9 cellular contexts compared by ENCODE assay signal in the genomic region with DNA sequence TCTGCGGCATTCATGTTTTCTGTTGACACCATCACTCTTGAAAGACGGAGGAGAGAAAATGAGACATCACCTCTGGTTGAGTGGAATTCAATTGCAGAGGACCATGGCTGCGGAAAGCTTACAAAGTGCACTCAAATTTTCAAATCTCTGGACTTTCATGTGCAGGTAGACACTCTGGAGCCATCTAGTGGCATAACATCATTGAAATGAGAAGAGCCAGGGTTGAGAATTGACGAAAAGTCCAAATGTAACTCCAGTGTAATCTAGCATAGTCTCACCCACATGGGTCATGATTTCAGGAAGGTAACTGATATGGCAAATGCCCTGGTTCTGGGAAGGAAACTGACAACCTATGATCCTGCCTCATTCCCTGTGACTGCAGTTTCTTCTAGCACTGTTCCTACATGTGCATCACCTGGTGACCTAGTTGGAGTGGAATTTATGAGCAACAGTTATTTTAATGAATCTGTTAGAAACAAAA.
DNase-seq lines count a peak whose midpoint lies in the region; ATAC-seq, FAIRE-seq and TF ChIP-seq lines count a peak whose summit lies in the region.
"Had no signal": no experiment of that assay in that cellular context is flagged by ENCODE, and none has a peak within 500 bp of the region (broad histone marks: within the 10 kb centered on the region; RNA-seq: fewer than 3 reads in every experiment).

No MANE protein-coding gene starts in this region.

- no peak overlapping the region for H2AFZ ChIP-seq in astrocyte (ENCODE audit: low read depth, low read length)

- no peaks in the 10 kb centered on the region for H3K9me3 Mint-ChIP-seq in astrocyte (ENCODE audit: unreplicated experiment)
- H3K9me3 Mint-ChIP-seq in activated T-helper 17 cell treated with anti-CD3 and anti-CD28 coated beads, Interleukin-2, amount 50 U/mL, for 72 hours: peaks cover 5% of the 10 kb centered on the region

- H3K4me1 Mint-ChIP-seq in astrocyte (ENCODE audit: low read depth, unreplicated experiment): peaks cover 23% of the 10 kb centered on the region
- no peaks in the 10 kb centered on the region for H3K4me1 Mint-ChIP-seq in activated T-helper 17 cell treated with anti-CD3 and anti-CD28 coated beads, Interleukin-2, amount 50 U/mL, for 72 hours

- H3K27ac ChIP-seq in astrocyte (ENCODE audit: low read depth, low read length): peak overlapping the region; percentile 50
- H3K27ac ChIP-seq: BLaER1 treated with 17β-estradiol and CSF1 and Interleukin-3, amounts not matched to agents 10 nM and 100 nM had no signal

- no peaks in the 10 kb centered on the region for H3K27me3 ChIP-seq in astrocyte (ENCODE audit: insufficient read depth, low read length)
- H3K27me3 ChIP-seq: BLaER1 treated with 17β-estradiol and CSF1 and Interleukin-3, amounts not matched to agents 10 nM and 100 nM had no signal

- no peaks in the 10 kb centered on the region for H3K36me3 Mint-ChIP-seq in astrocyte (ENCODE audit: low read depth, unreplicated experiment)
- H3K36me3 Mint-ChIP-seq in activated T-helper 17 cell treated with anti-CD3 and anti-CD28 coated beads, Interleukin-2, amount 50 U/mL, for 72 hours (ENCODE audit: low read depth): no peaks in the 10 kb centered on the region

- peak overlapping the region; percentile 4 for H3K4me2 ChIP-seq in astrocyte (ENCODE audit: low read length)
- H3K4me2 ChIP-seq: BLaER1 treated with 17β-estradiol and CSF1 and Interleukin-3, amounts not matched to agents 10 nM and 100 nM had no signal

- no peak overlapping the region for H3K4me3 Mint-ChIP-seq in astrocyte (ENCODE audit: unreplicated experiment)
- H3K4me3 Mint-ChIP-seq in activated T-helper 17 cell treated with anti-CD3 and anti-CD28 coated beads, Interleukin-2, amount 50 U/mL, for 72 hours: no peak overlapping the region

- H3K9ac ChIP-seq in astrocyte (ENCODE audit: low read length): peak overlapping the region; percentile 41
- H3K9ac ChIP-seq: BLaER1 treated with 17β-estradiol and CSF1 and Interleukin-3, amounts not matched to agents 10 nM and 100 nM had no signal

- H3K27ac Mint-ChIP-seq in astrocyte (ENCODE audit: unreplicated experiment): peak overlapping the region; percentile 76
- no peak overlapping the region for H3K27ac Mint-ChIP-seq in activated T-helper 17 cell treated with anti-CD3 and anti-CD28 coated beads, Interleukin-2, amount 50 U/mL, for 72 hours

- H3K79me2 ChIP-seq in astrocyte (ENCODE audit: insufficient read depth, low read length): no peaks in the 10 kb centered on the region

- H3K9me3 ChIP-seq in astrocyte (ENCODE audit: insufficient read depth, low read depth, low read length): no peaks in the 10 kb centered on the region
- H3K9me3 ChIP-seq: BLaER1 treated with 17β-estradiol and CSF1 and Interleukin-3, amounts not matched to agents 10 nM and 100 nM had no signal

- no peaks in the 10 kb centered on the region for H4K20me1 ChIP-seq in astrocyte (ENCODE audit: insufficient read depth, low read length)
- H4K20me1 ChIP-seq: BLaER1 treated with 17β-estradiol and CSF1 and Interleukin-3, amounts not matched to agents 10 nM and 100 nM had no signal

- ATAC-seq in activated T-helper 17 cell treated with anti-CD3 and anti-CD28 coated beads, Interleukin-2, amount 50 U/mL, for 72 hours (replicated peaks): no peak

- peaks cover 11% of the 10 kb centered on the region for H3K4me1 ChIP-seq in astrocyte (ENCODE audit: insufficient read depth, low read length)
- H3K4me1 ChIP-seq: BLaER1 treated with 17β-estradiol and CSF1 and Interleukin-3, amounts not matched to agents 10 nM and 100 nM had no signal

- DNase-seq in NCI-H2081 (lab: John Stamatoyannopoulos, UW) (peak; percentile 9 to 23), NCI-H2081 treated with DMSO at 0.1 percent for 48 hours (lab: John Stamatoyannopoulos, UW) (no peak), M059J (ENCODE audit: low read depth) (peak; percentile 84), astrocyte (ENCODE audit: low read depth) (peak; percentile 84), lung microvascular endothelial cell (ENCODE audit: low read depth in 2 of 2) (peak; percentile 75 to 80), GF-D8 (lab: John Stamatoyannopoulos, UW) (no peak), KG1 (lab: John Stamatoyannopoulos, UW) (no peak)

- no peaks in the 10 kb centered on the region for H3K36me3 ChIP-seq in astrocyte (ENCODE audit: insufficient read depth, low read length)
- H3K36me3 ChIP-seq: BLaER1 treated with 17β-estradiol and CSF1 and Interleukin-3, amounts not matched to agents 10 nM and 100 nM had no signal

- FAIRE-seq in astrocyte (lab: Jason Lieb, UNC): peak; percentile 98

- peak; percentile 84 for TF ChIP-seq CTCF in astrocyte (IDR thresholded peaks at IDR 0.05; ENCODE audit: insufficient read depth, low read depth, low read length)

- no peaks in the 10 kb centered on the region for H3K27me3 Mint-ChIP-seq in astrocyte (ENCODE audit: low read depth, unreplicated experiment)
- no peaks in the 10 kb centered on the region for H3K27me3 Mint-ChIP-seq in activated T-helper 17 cell treated with anti-CD3 and anti-CD28 coated beads, Interleukin-2, amount 50 U/mL, for 72 hours

- H3K4me3 ChIP-seq in astrocyte (ENCODE audit: insufficient read depth, low read depth, low read length): no peak overlapping the region
- H3K4me3 ChIP-seq: BLaER1 treated with 17β-estradiol and CSF1 and Interleukin-3, amounts not matched to agents 10 nM and 100 nM had no signal

Comparison
In these comparisons a context has a peak if more than half of its experiments do, and no peak if none do; other contexts are left out.
1. DNase-seq: peak in NCI-H2081 (2 of 2), M059J (single experiment), astrocyte (single experiment) and lung microvascular endothelial cell (2 of 2); none in NCI-H2081 treated with DMSO at 0.1 percent for 48 hours (single experiment), GF-D8 (single experiment) and KG1 (single experiment).